23 cellular contexts compared by ENCODE assay signal in genomic region chr15:42687740-42688139, GRCh38. TPM values are rescaled to one million over a fixed set of nuclear protein-coding genes. Genes with fewer than 3 reads are reported as not detected.
DNase-seq lines count a peak whose midpoint lies in the region; ATAC-seq, FAIRE-seq and TF ChIP-seq lines count a peak whose summit lies in the region.
"Had no signal": no experiment of that assay in that cellular context is flagged by ENCODE, and none has a peak within 500 bp of the region (broad histone marks: within the 10 kb centered on the region; RNA-seq: fewer than 3 reads in every experiment).

No MANE protein-coding gene starts in this region.

- in situ Hi-C loops in HepG2 (cut with HindIII; ENCODE audit: extremely low pct_ligation_motif_present, low pct_unique_long_range_greater_than_20kb), result no loop called here

- 98% methylated on average over 4 of the region's 4 CpGs for WGBS in HepG2 (ENCODE audit: low lambda C conversion rate)
- WGBS in right lobe of liver (ENCODE audit: insufficient coverage, low coverage, low lambda C conversion rate, missing lambda C conversion rate), result 97% methylated on average over 4 of the region's 4 CpGs

- TF ChIP-seq EP300 in HepG2 (IDR thresholded peaks at IDR 0.05; ENCODE audit: low read depth in 2 of 2, low read length in 2 of 2) (no peak), HepG2 (CRISPR knock-in tag; IDR thresholded peaks at IDR 0.05; ENCODE audit: borderline replicate concordance) (no peak)

- dilution Hi-C loops in keratinocyte (cut with MboI; ENCODE audit: extremely low pct_ligation_motif_present, low sequenced_read_pairs), result no loop called here

- TF ChIP-seq POLR2A in HepG2 (IDR thresholded peaks at IDR 0.05; ENCODE audit: insufficient read depth in 1 of 2, low read depth in 2 of 2, low read length in 2 of 2), result no peak
- TF ChIP-seq POLR2A in right lobe of liver (IDR thresholded peaks at IDR 0.05), result no peak

- H3K27me3 ChIP-seq in HepG2 (ENCODE audit: control insufficient read depth in 1 of 2, insufficient read depth in 2 of 2, low read length in 2 of 2), result no peaks in the 10 kb centered on the region
- no peaks in the 10 kb centered on the region for H3K27me3 ChIP-seq in right lobe of liver
- no peaks in the 10 kb centered on the region for H3K27me3 ChIP-seq in bronchial epithelial cell (ENCODE audit: control insufficient read depth, insufficient read depth, low read length)
- no peaks in the 10 kb centered on the region for H3K27me3 ChIP-seq in keratinocyte (ENCODE audit: control insufficient read depth, extremely low read depth, insufficient read depth, low read length)
- H3K27me3 ChIP-seq: BE2C; BLaER1 treated with 17β-estradiol and CSF1 and Interleukin-3, amounts not matched to agents 10 nM and 100 nM had no signal

- BruUV-seq in HepG2 (replicated peaks; lab: Mats Ljungman, UMichigan), result no TSS peak

- CTCF ChIA-PET in HepG2 (lab: Yijun Ruan, JAX; ENCODE audit: low intra/inter-chr PET ratio, low total read pairs), result no interaction called here

- H3K36me3 ChIP-seq in HepG2 (replicated peaks in 1 of 2; ENCODE audit: control insufficient read depth in 1 of 2, insufficient read depth in 2 of 2, low read length in 2 of 2), result peaks cover 9 to 39% of the 10 kb centered on the region in 2 experiments; a peak in 4 of 5 replicates
- peaks cover 0 to 2% (median 0%) of the 10 kb centered on the region in 4 donors for H3K36me3 ChIP-seq in right lobe of liver
- no peaks in the 10 kb centered on the region for H3K36me3 ChIP-seq in bronchial epithelial cell (ENCODE audit: control insufficient read depth, insufficient read depth, low read length)
- H3K36me3 ChIP-seq in keratinocyte (ENCODE audit: control insufficient read depth in 2 of 2, extremely low read depth in 1 of 2, insufficient read depth in 2 of 2, low read length in 2 of 2), result peaks cover 0 to 3% of the 10 kb centered on the region in 2 experiments

- H3K9ac ChIP-seq in HepG2 (ENCODE audit: insufficient read depth, low read depth, low read length) (no peak overlapping the region), keratinocyte (ENCODE audit: control insufficient read depth, extremely low read depth, insufficient read depth, low read length) (no peak overlapping the region)
- H3K9ac ChIP-seq: BLaER1 treated with 17β-estradiol and CSF1 and Interleukin-3, amounts not matched to agents 10 nM and 100 nM; GM23248 had no signal

- intact Hi-C loops in HepG2 (cut with micrococcal nuclease; ENCODE audit: unreplicated experiment) (no loop called here), right lobe of liver (cut with DNase I) (no loop called here)

- H3K27ac ChIP-seq in HepG2 (ENCODE audit: extremely low read length, insufficient read depth, low read length), result no peak overlapping the region
- H3K27ac ChIP-seq in right lobe of liver, result no peak overlapping the region
- H3K27ac ChIP-seq in keratinocyte (ENCODE audit: control insufficient read depth, insufficient read depth, low read length), result peak overlapping the region; percentile 32
- H3K27ac ChIP-seq: A549; BLaER1 treated with 17β-estradiol and CSF1 and Interleukin-3, amounts not matched to agents 10 nM and 100 nM; GM23248 had no signal

- H3K4me2 ChIP-seq in HepG2 (ENCODE audit: low read depth, low read length) (no peak overlapping the region), keratinocyte (ENCODE audit: control insufficient read depth, extremely low read depth, insufficient read depth, low read depth, low read length) (peak overlapping the region; percentile 58)
- H3K4me2 ChIP-seq: A549; BLaER1 treated with 17β-estradiol and CSF1 and Interleukin-3, amounts not matched to agents 10 nM and 100 nM had no signal

- no peak for FAIRE-seq in HepG2 (lab: Jason Lieb, UNC)
- peak; percentile 84 for FAIRE-seq in bronchial epithelial cell (lab: Jason Lieb, UNC)
- FAIRE-seq in keratinocyte (lab: Jason Lieb, UNC), result no peak
- FAIRE-seq: A549, GM12891, GM18507, H1 had no signal

- H3K79me2 ChIP-seq in HepG2 (ENCODE audit: insufficient read depth, low read length), result no peaks in the 10 kb centered on the region
- H3K79me2 ChIP-seq in keratinocyte (ENCODE audit: control insufficient read depth, insufficient read depth, low read length), result no peaks in the 10 kb centered on the region

- H3K4me3 ChIP-seq in HepG2 (replicated peaks in 1 of 3; ENCODE audit: insufficient read depth in 1 of 3, low read depth in 2 of 3, low read length in 3 of 3) (no peak overlapping the region), right lobe of liver (no peak overlapping the region), bronchial epithelial cell (ENCODE audit: low read depth, low read length) (no peak overlapping the region), keratinocyte (ENCODE audit: control insufficient read depth in 2 of 3, extremely low read depth in 1 of 3, insufficient read depth in 2 of 3, low read depth in 1 of 3, low read length in 3 of 3) (no peak overlapping the region)
- H3K4me3 ChIP-seq: A549; BLaER1 treated with 17β-estradiol and CSF1 and Interleukin-3, amounts not matched to agents 10 nM and 100 nM; GM23248 had no signal

- TF ChIP-seq RAD21 in HepG2 (CRISPR knock-in tag; IDR thresholded peaks at IDR 0.05), result no peak

- H2AFZ ChIP-seq in HepG2 (ENCODE audit: low read length) (no peak overlapping the region), keratinocyte (ENCODE audit: control insufficient read depth, low read length) (no peak overlapping the region)
- H2AFZ ChIP-seq: GM23248 had no signal

- POLR2A ChIA-PET in HepG2 (lab: Yijun Ruan, JAX), result interaction anchor here (0.6 kb wide), 1 partner anchor 1941 kb away, joined by 3 read pairs; no protein-coding TSS in a partner anchor

- no peak for ATAC-seq in HepG2
- no peak for ATAC-seq in right lobe of liver
- no peak for ATAC-seq in GM18858 (IDR thresholded peaks at IDR 0.05; ENCODE audit: unreplicated experiment)
- ATAC-seq: A549 had no signal

- H4K20me1 ChIP-seq in HepG2 (ENCODE audit: insufficient read depth, low read length) (no peaks in the 10 kb centered on the region), keratinocyte (ENCODE audit: control insufficient read depth, extremely low read depth, insufficient read depth, low read length) (no peaks in the 10 kb centered on the region)

- H3K9me3 ChIP-seq in HepG2 (ENCODE audit: low read length) (no peaks in the 10 kb centered on the region), right lobe of liver (no peaks in the 10 kb centered on the region), keratinocyte (ENCODE audit: control insufficient read depth, low read depth, low read length) (no peaks in the 10 kb centered on the region)
- H3K9me3 ChIP-seq: A549; BE2C; BLaER1 treated with 17β-estradiol and CSF1 and Interleukin-3, amounts not matched to agents 10 nM and 100 nM had no signal

- TF ChIP-seq CTCF in HepG2 (CRISPR knock-in tag; IDR thresholded peaks at IDR 0.05) (no peak), right lobe of liver (IDR thresholded peaks at IDR 0.05) (no peak), bronchial epithelial cell (IDR thresholded peaks at IDR 0.05; ENCODE audit: insufficient read depth, low read length, severe bottlenecking) (no peak), keratinocyte (optimal IDR thresholded peaks at IDR 0.05 in 1 of 3, IDR thresholded peaks at IDR 0.05 in 1 of 3, conservative IDR thresholded peaks at IDR 0.05 in 1 of 3; ENCODE audit: extremely low read depth in 1 of 3, insufficient read depth in 2 of 3, low read length in 3 of 3) (no peak)

- H3K9me1 ChIP-seq in keratinocyte (ENCODE audit: control insufficient read depth, extremely low read depth, insufficient read depth, low read length), result no peaks in the 10 kb centered on the region

- DNase-seq in HepG2 (ENCODE audit: low spot score) (no peak), right lobe of liver (no peak), bronchial epithelial cell (ENCODE audit: low read depth) (no peak), keratinocyte (ENCODE audit: low read depth, low spot score) (no peak)
- no peak for DNase-seq in stimulated activated naive CD4-positive, alpha-beta T cell treated with Interleukin-2 at 50 U/mL for 16 hours (lab: John Stamatoyannopoulos, UW)
- DNase-seq: 8988T; ACHN; AML-193; BE2C; CD4-positive, alpha-beta T cell; CD8-positive, alpha-beta memory T cell; DMS53; DMS79 treated with DMSO at 0.1 percent for 48 hours; GF-D8; GM23248; H7; HCEC 1CT had no signal

- H3K4me1 ChIP-seq in HepG2 (ENCODE audit: insufficient read depth, low read length), result no peaks in the 10 kb centered on the region
- no peaks in the 10 kb centered on the region for H3K4me1 ChIP-seq in right lobe of liver
- peaks cover 15% of the 10 kb centered on the region for H3K4me1 ChIP-seq in keratinocyte (ENCODE audit: control insufficient read depth, extremely low read depth, insufficient read depth, low read length)
- H3K4me1 ChIP-seq: A549; BE2C; BLaER1 treated with 17β-estradiol and CSF1 and Interleukin-3, amounts not matched to agents 10 nM and 100 nM had no signal

RNA-seq across cellular contexts. Expression of gene CDAN1, which starts 49.2 kb away (rescaled TPM):
- total RNA-seq in HepG2 (2016; rRNA removed; fragmentation: Illumina TruSeq; extraction: Trizol) (10.8 and 16.1 TPM in 2 replicates), right lobe of liver (1 to 10 TPM; 5.0 to 8.2 (median 6.3) TPM), bronchial epithelial cell (8.7 and 9.0 TPM in 2 replicates)
- total RNA-seq in HepG2 (2016; cell fraction: cytosol; rRNA removed; fragmentation: Illumina TruSeq; extraction: Trizol; ENCODE audit: low read depth), result 5.1 and 5.9 TPM in 2 replicates
- total RNA-seq in HepG2 (2016; cell fraction: insoluble cytoplasmic fraction; rRNA removed; fragmentation: Illumina TruSeq; extraction: Trizol), result 8.8 and 15.2 TPM in 2 replicates
- 6.3 and 6.5 TPM in 2 replicates for total RNA-seq in HepG2 (2016; cell fraction: membrane; rRNA removed; fragmentation: Illumina TruSeq; extraction: Trizol)
- total RNA-seq in HepG2 (2016; cell fraction: nucleus; rRNA removed; fragmentation: Illumina TruSeq; extraction: Trizol), result 17.7 and 18.9 TPM in 2 replicates
- polyA plus RNA-seq in HepG2 (2011; rRNA removed) (5.0 and 7.3 TPM in 2 replicates), keratinocyte (3.6 to 4.7 TPM (median 3.8 TPM) in 3 replicates)
- polyA plus RNA-seq in HepG2 (2011; cell fraction: cytosol; rRNA removed), result 3.8 and 4.0 TPM in 2 replicates
- 19.5 and 23.8 TPM in 2 replicates for polyA plus RNA-seq in HepG2 (2011; cell fraction: nucleus; rRNA removed)
- 7.2 and 7.6 TPM in 2 replicates for polyA plus RNA-seq in HepG2 (2012)
- 1.5 and 1.7 TPM in 2 replicates for polyA plus RNA-seq in HepG2 (2016; cell fraction: cytosol; fragmentation: Illumina TruSeq; extraction: Trizol; ENCODE audit: low read depth)
- 7.6 and 9.1 TPM in 2 replicates for polyA plus RNA-seq in HepG2 (2016; cell fraction: insoluble cytoplasmic fraction; fragmentation: Illumina TruSeq; extraction: Trizol; ENCODE audit: low read depth)
- polyA plus RNA-seq in HepG2 (2016; cell fraction: membrane; fragmentation: Illumina TruSeq; extraction: Trizol; ENCODE audit: low read depth), result 2.6 and 3.4 TPM in 2 replicates
- polyA plus RNA-seq in HepG2 (2016; cell fraction: nucleus; fragmentation: Illumina TruSeq; extraction: Trizol; ENCODE audit: insufficient read depth, low read depth), result 33.4 and 36.1 TPM in 2 replicates
- 9.8 and 12.9 TPM in 2 replicates for polyA minus RNA-seq in HepG2 (2011; rRNA and poly(A)+ RNA removed; ENCODE audit: low replicate concordance)
- 4.0 and 5.0 TPM in 2 replicates for polyA minus RNA-seq in HepG2 (2011; cell fraction: cytosol; rRNA and poly(A)+ RNA removed)
- 16.9 and 18.9 TPM in 2 replicates for polyA minus RNA-seq in HepG2 (2011; cell fraction: nucleus; rRNA and poly(A)+ RNA removed)
- 3.4 TPM for polyA plus RNA-seq in keratinocyte (2011; ENCODE audit: low read depth)
- 1.5 and 2.7 TPM in 2 replicates for polyA plus RNA-seq in keratinocyte (2011; cell fraction: cytosol; rRNA removed)
- polyA plus RNA-seq in keratinocyte (2011; cell fraction: nucleus; rRNA removed), result 9.5 and 10.9 TPM in 2 replicates
- polyA plus RNA-seq in keratinocyte (2012; ENCODE audit: low replicate concordance), result 4.5 and 4.8 TPM in 2 replicates
- polyA minus RNA-seq in keratinocyte, result 3.3 to 5.9 TPM (median 4.5 TPM) in 3 replicates
- polyA minus RNA-seq in keratinocyte (2011; cell fraction: cytosol; rRNA and poly(A)+ RNA removed), result 3.1 TPM
- 9.2 and 9.5 TPM in 2 replicates for polyA minus RNA-seq in keratinocyte (2011; cell fraction: nucleus; rRNA and poly(A)+ RNA removed)
